In genomic region chr17:66426397-66427033, GRCh38 we compare ENCODE assay signal across 8 cellular contexts.
DNase-seq lines count a peak whose midpoint lies in the region; ATAC-seq and TF ChIP-seq lines count a peak whose summit lies in the region.

No MANE protein-coding gene starts in this region.

- TF ChIP-seq CTCF in C4-2B (conservative IDR thresholded peaks at IDR 0.05): peak; percentile 43

- no peak overlapping the region for H3K27ac ChIP-seq in C4-2B

- intact Hi-C loops in left ventricle myocardium superior (cut with micrococcal nuclease): no loop called here

- ATAC-seq in GM19452 (IDR thresholded peaks at IDR 0.05; ENCODE audit: unreplicated experiment): no peak
- no peak for ATAC-seq in left ventricle myocardium superior

- no peaks in the 10 kb centered on the region for H3K9me3 Mint-ChIP-seq in activated CD4-positive, alpha-beta T cell treated with anti-CD3 and anti-CD28 coated beads, Interleukin-2, amount 10 ng/mL, durations not matched to agents 7 days and 5 days

- H3K27ac Mint-ChIP-seq in activated CD4-positive, alpha-beta T cell treated with anti-CD3 and anti-CD28 coated beads, Interleukin-2, amount 10 ng/mL, durations not matched to agents 7 days and 5 days: peak overlapping the region; percentile 84

- H3K4me3 Mint-ChIP-seq in activated CD4-positive, alpha-beta T cell treated with anti-CD3 and anti-CD28 coated beads, Interleukin-2, amount 10 ng/mL, durations not matched to agents 7 days and 5 days: peak overlapping the region; percentile 13

- POLR2A ChIA-PET in HEK293T (lab: Yijun Ruan, JAX): no interaction called here
- POLR2A ChIA-PET in activated CD4-positive, alpha-beta T cell treated with anti-CD3 and anti-CD28 coated beads, Interleukin-2, amount 10 ng/mL, durations not matched to agents 7 days and 5 days (lab: Charles Lee): no interaction called here

- H3K4me1 Mint-ChIP-seq in activated CD4-positive, alpha-beta T cell treated with anti-CD3 and anti-CD28 coated beads, Interleukin-2, amount 10 ng/mL, durations not matched to agents 7 days and 5 days: peaks cover 70% of the 10 kb centered on the region

- CTCF ChIA-PET in HEK293T (lab: Yijun Ruan, JAX): interaction anchor here (0.6 kb wide), 1 partner anchor 52 kb away, joined by 3 read pairs; no protein-coding TSS in a partner anchor
- CTCF ChIA-PET in activated CD4-positive, alpha-beta T cell treated with anti-CD3 and anti-CD28 coated beads, Interleukin-2, amount 10 ng/mL, durations not matched to agents 7 days and 5 days (lab: Charles Lee): interaction anchor here (0.9 to 1.1 kb wide), 2 partner anchors 16 to 21 kb away, joined by 3 read pairs; no protein-coding TSS in a partner anchor

- DNase-seq in HEK293T (ENCODE audit: extremely low spot score) (peak; percentile 38), glomerular visceral epithelial cell (ENCODE audit: extremely low spot score) (peak; percentile 74), KG1 (lab: John Stamatoyannopoulos, UW) (no peak), globus pallidus (ENCODE audit: low spot score) (no peak), left ventricle myocardium superior (no peak)
- DNase-seq in activated CD4-positive, alpha-beta T cell treated with anti-CD3 and anti-CD28 coated beads, Interleukin-2, amount 10 ng/mL, durations not matched to agents 7 days and 5 days: peak; percentile 67

- no peaks in the 10 kb centered on the region for H3K27me3 Mint-ChIP-seq in activated CD4-positive, alpha-beta T cell treated with anti-CD3 and anti-CD28 coated beads, Interleukin-2, amount 10 ng/mL, durations not matched to agents 7 days and 5 days

- peaks cover 21% of the 10 kb centered on the region for H3K36me3 Mint-ChIP-seq in activated CD4-positive, alpha-beta T cell treated with anti-CD3 and anti-CD28 coated beads, Interleukin-2, amount 10 ng/mL, durations not matched to agents 7 days and 5 days (ENCODE audit: low read depth)

TF ChIP-seq in HEK293T, 16 proteins besides CTCF, POLR2A, EP300 and RAD21:
- TF ChIP-seq NFRKB (IDR thresholded peaks at IDR 0.05): no peak
TF ChIP-seq in HEK293T: peak in this region for 0.

Comparison
In these comparisons a context has a peak if more than half of its experiments do, and no peak if none do; other contexts are left out.
1. DNase-seq: peak in HEK293T (single experiment), activated CD4-positive, alpha-beta T cell treated with anti-CD3 and anti-CD28 coated beads, Interleukin-2, amount 10 ng/mL, durations not matched to agents 7 days and 5 days (single experiment) and glomerular visceral epithelial cell (single experiment); none in KG1 (single experiment), globus pallidus (single experiment) and left ventricle myocardium superior (single experiment).